In genomic region chr6:39821739-39822532, GRCh38 we compare ENCODE assay signal across 1 cellular context.
TF ChIP-seq lines count a peak whose summit lies in the region.

No MANE protein-coding gene starts in this region.

TF ChIP-seq in GM23338, 12 proteins besides CTCF, POLR2A, EP300 and RAD21 (continued from another document):
- TF ChIP-seq ZNF462 (CRISPR knock-in tag; IDR thresholded peaks at IDR 0.05) (no peak), ETS1 (IDR thresholded peaks at IDR 0.05) (no peak), STAT1 (IDR thresholded peaks at IDR 0.05; ENCODE audit: unreplicated experiment) (no peak), EZH2phosphoT487 (IDR thresholded peaks at IDR 0.05; ENCODE audit: unreplicated experiment) (no peak), REST (IDR thresholded peaks at IDR 0.05; ENCODE audit: unreplicated experiment) (no peak), NANOG (IDR thresholded peaks at IDR 0.05; ENCODE audit: borderline replicate concordance) (no peak)
